In the genomic region with DNA sequence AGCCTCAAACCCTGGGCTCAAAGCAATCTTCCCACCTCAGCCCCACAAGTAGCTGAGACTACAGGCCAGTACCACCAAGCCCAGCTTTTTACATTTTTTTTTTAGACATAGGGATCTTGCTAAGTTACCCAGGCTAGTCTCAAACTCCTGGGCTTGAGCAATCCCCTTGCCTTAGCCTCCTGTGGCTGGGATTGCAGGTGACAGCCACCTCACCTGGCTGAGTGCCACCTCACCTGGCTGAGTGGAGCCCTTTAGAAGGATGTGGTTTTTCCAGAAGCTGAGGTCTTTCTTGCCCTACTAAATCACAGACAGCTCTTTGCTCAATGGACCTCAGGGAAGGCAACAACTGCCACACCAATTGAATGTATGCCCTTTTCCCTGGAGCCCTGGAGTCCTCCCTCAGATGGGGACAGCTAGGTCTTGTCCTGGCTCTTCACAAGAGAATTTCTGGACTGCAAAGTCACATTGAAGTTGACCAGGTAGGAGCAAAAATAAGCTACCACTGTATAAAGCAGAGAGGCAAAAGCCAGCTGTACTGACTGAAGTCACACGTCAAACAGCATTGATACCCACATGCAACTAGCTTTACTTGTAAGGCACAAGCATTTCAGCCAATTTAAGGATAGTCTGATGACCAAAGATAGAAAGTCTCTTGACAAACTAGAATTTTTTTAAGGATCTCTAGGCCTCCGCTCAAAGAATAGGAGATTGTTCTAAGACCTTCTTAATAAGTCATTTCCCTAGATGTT, we compare ENCODE assay signal across 14 cellular contexts. TPM values are rescaled to one million over a fixed set of nuclear protein-coding genes. Genes with fewer than 3 reads are reported as not detected.
"Had no signal": no experiment of that assay in that cellular context is flagged by ENCODE, and none has a peak within 500 bp of the region (broad histone marks: within the 10 kb centered on the region; RNA-seq: fewer than 3 reads in every experiment).

No MANE protein-coding gene starts in this region.

- H3K4me1 Mint-ChIP-seq: activated naive CD4-positive, alpha-beta T cell treated with anti-CD3 and anti-CD28 coated beads, Interleukin-2, amount 50 U/mL, for 24 hours; endodermal cell; memory B cell; nephron; T-helper 17 cell had no signal

- H3K27ac Mint-ChIP-seq: activated naive CD4-positive, alpha-beta T cell treated with anti-CD3 and anti-CD28 coated beads, Interleukin-2, amount 50 U/mL, for 24 hours; dendritic cell treated with granulocyte-macrophage colony-stimulating factor and Interleukin-4, amounts not matched to agents 40 ng/mL and 50 ng/mL, for 4 days; endodermal cell; memory B cell; nephron; T-helper 17 cell had no signal

- H3K4me3 Mint-ChIP-seq: activated naive CD4-positive, alpha-beta T cell treated with anti-CD3 and anti-CD28 coated beads, Interleukin-2, amount 50 U/mL, for 24 hours; dendritic cell treated with granulocyte-macrophage colony-stimulating factor and Interleukin-4, amounts not matched to agents 40 ng/mL and 50 ng/mL, for 4 days; endodermal cell; memory B cell; nephron; T-helper 17 cell had no signal

- ATAC-seq: T-helper 17 cell had no signal

- H3K9me3 Mint-ChIP-seq: activated naive CD4-positive, alpha-beta T cell treated with anti-CD3 and anti-CD28 coated beads, Interleukin-2, amount 50 U/mL, for 24 hours; dendritic cell treated with granulocyte-macrophage colony-stimulating factor and Interleukin-4, amounts not matched to agents 40 ng/mL and 50 ng/mL, for 4 days; endodermal cell; memory B cell had no signal

- DNase-seq: activated CD4-positive, CD25-positive, alpha-beta regulatory T cell; amygdala; brain microvascular endothelial cell; endodermal cell; erythroblast; left ventricle myocardium inferior; ovary; T-helper 17 cell had no signal

RNA-seq across cellular contexts. Expression of a gene that starts 14.0 kb away (rescaled TPM):
- total RNA-seq: endodermal cell, left ventricle myocardium inferior, ovary, subcutaneous adipose tissue, T-helper 17 cell had no signal

RNA-seq across cellular contexts. Expression of a gene that starts 35.4 kb away (rescaled TPM):
- total RNA-seq: endodermal cell, left ventricle myocardium inferior, subcutaneous adipose tissue, T-helper 17 cell, tibial nerve had no signal

RNA-seq across cellular contexts. Expression of a gene that starts 54.7 kb away (rescaled TPM):
- total RNA-seq: endodermal cell, left ventricle myocardium inferior, ovary, T-helper 17 cell, tibial nerve had no signal
